ENCODE assay signal across 1 cellular context in genomic region chr19:53879145-53880037, GRCh38.
TF ChIP-seq lines count a peak whose summit lies in the region.

No MANE protein-coding gene starts in this region.

TF ChIP-seq in H1, 55 proteins besides CTCF, POLR2A, EP300 and RAD21 (continued from another document):
- TF ChIP-seq POLR2AphosphoS5 (IDR thresholded peaks at IDR 0.05; ENCODE audit: low read depth, low read length) = peak; percentile 22; the same call in 1 of the 2 replicates
- TF ChIP-seq KDM4A (IDR thresholded peaks at IDR 0.05; ENCODE audit: low read depth, low read length, severe bottlenecking) = peak; percentile 28
- no peak for TF ChIP-seq JUN (IDR thresholded peaks at IDR 0.05; ENCODE audit: low read depth, low read length)
- peak; percentile 55 for TF ChIP-seq TAF7 (optimal IDR thresholded peaks at IDR 0.05; ENCODE audit: borderline replicate concordance, low read depth, low read length)
- no peak for TF ChIP-seq BACH1 (IDR thresholded peaks at IDR 0.05; ENCODE audit: low read length)
- TF ChIP-seq SP4 (IDR thresholded peaks at IDR 0.05; ENCODE audit: low read length) = peak; percentile 55; the same call in 1 of the 2 replicates
- peak; percentile 91 for TF ChIP-seq SIX5 (IDR thresholded peaks at IDR 0.05; ENCODE audit: low read depth, low read length)
- peak; percentile 60 for TF ChIP-seq TAF1 (IDR thresholded peaks at IDR 0.05; ENCODE audit: low read depth, low read length)
- no peak for TF ChIP-seq ASH2L (IDR thresholded peaks at IDR 0.05; ENCODE audit: low read length)
- peak; percentile 52; the same call in 1 of the 2 replicates for TF ChIP-seq TBP (IDR thresholded peaks at IDR 0.05; ENCODE audit: low read depth, low read length)
- no peak for TF ChIP-seq FOSL1 (IDR thresholded peaks at IDR 0.05; ENCODE audit: insufficient read depth, low read depth, low read length)
- 0 out of 2 replicates have a peak, but pooled peaks have one; percentile 7 for TF ChIP-seq E2F6 (IDR thresholded peaks at IDR 0.05)
- TF ChIP-seq RNF2 (IDR thresholded peaks at IDR 0.05; ENCODE audit: borderline replicate concordance, low read depth, low read length, missing control alignments, poor library complexity, severe bottlenecking) = no peak
- TF ChIP-seq JUND (IDR thresholded peaks at IDR 0.05; ENCODE audit: low read length) = no peak
- peak; percentile 8; the same call in 1 of the 2 replicates for TF ChIP-seq NRF1 (IDR thresholded peaks at IDR 0.05; ENCODE audit: low read depth, low read length)
- peak; percentile 41; the same call in 1 of the 2 replicates for TF ChIP-seq CREB1 (IDR thresholded peaks at IDR 0.05)
- TF ChIP-seq CHD2 (IDR thresholded peaks at IDR 0.05; ENCODE audit: low read length) = peak; percentile 54; the same call in 1 of the 2 replicates
- no peak for TF ChIP-seq ZNF274 (IDR thresholded peaks at IDR 0.05; ENCODE audit: borderline replicate concordance, extremely low read depth, low read length)
- no peak for TF ChIP-seq KDM5A (IDR thresholded peaks at IDR 0.05; ENCODE audit: low read length)
- no peak for TF ChIP-seq CHD1 (IDR thresholded peaks at IDR 0.05; ENCODE audit: low read depth, low read length)
- no peak for TF ChIP-seq YY1 (IDR thresholded peaks at IDR 0.05; ENCODE audit: low read depth, low read length)
- TF ChIP-seq ATF3 (IDR thresholded peaks at IDR 0.05; ENCODE audit: insufficient read depth, low read depth, low read length) = peak; percentile 50; the same call in 1 of the 2 replicates
- TF ChIP-seq SP2 (IDR thresholded peaks at IDR 0.05; ENCODE audit: low read length) = peak; percentile 50; the same call in 1 of the 2 replicates
- TF ChIP-seq USF2 (IDR thresholded peaks at IDR 0.05; ENCODE audit: low read length) = no peak
- no peak for TF ChIP-seq KDM1A (IDR thresholded peaks at IDR 0.05; ENCODE audit: borderline replicate concordance, low read length)
- TF ChIP-seq SIN3A (conservative IDR thresholded peaks at IDR 0.05 in 1 of 2, IDR thresholded peaks at IDR 0.05 in 1 of 2; ENCODE audit: low read depth in 1 of 2, low read length in 2 of 2) = peak; percentile 18 to 81; a peak in 2 of 4 replicates
- 0 out of 4 replicates have a peak, but pooled peaks of 1 of the 2 experiments have one; percentile 34 for TF ChIP-seq HDAC2 (IDR thresholded peaks at IDR 0.05; ENCODE audit: borderline replicate concordance in 1 of 2, low read depth in 2 of 2, low read length in 2 of 2)
- TF ChIP-seq MAX (IDR thresholded peaks at IDR 0.05) = no peak
